ENCODE assay signal across 9 cellular contexts in genomic region chr6:2959909-2960719, GRCh38. TPM values are rescaled to one million over a fixed set of nuclear protein-coding genes. Genes with fewer than 3 reads are reported as not detected.
DNase-seq lines count a peak whose midpoint lies in the region; ATAC-seq and TF ChIP-seq lines count a peak whose summit lies in the region.
"Had no signal": no experiment of that assay in that cellular context is flagged by ENCODE, and none has a peak within 500 bp of the region (broad histone marks: within the 10 kb centered on the region; RNA-seq: fewer than 3 reads in every experiment).

No MANE protein-coding gene starts in this region.

- H3K79me2 ChIP-seq in PC-3 (ENCODE audit: low read length) (peaks cover 60% of the 10 kb centered on the region), MM.1S (ENCODE audit: low read length) (no peaks in the 10 kb centered on the region)

- H4K20me1 ChIP-seq in PC-3 (ENCODE audit: low read length): no peaks in the 10 kb centered on the region
- H4K20me1 ChIP-seq in MM.1S (ENCODE audit: insufficient read depth, low read length): no peaks in the 10 kb centered on the region

- TF ChIP-seq CTCF in C4-2B (conservative IDR thresholded peaks at IDR 0.05) (no peak), PC-3 (conservative IDR thresholded peaks at IDR 0.05; ENCODE audit: low read depth, low read length) (no peak), epithelial cell of proximal tubule (conservative IDR thresholded peaks at IDR 0.05; ENCODE audit: low read depth, low read length) (no peak), MM.1S (IDR thresholded peaks at IDR 0.05; ENCODE audit: low read length) (no peak)

- peak overlapping the region; percentile 70 for H4K8ac ChIP-seq in neuronal stem cell (ENCODE audit: low read depth, low read length)

- peaks cover 39% of the 10 kb centered on the region for H3K4me1 ChIP-seq in PC-3 (ENCODE audit: insufficient read depth, low read length)
- peaks cover 5 to 11% of the 10 kb centered on the region in 2 donors for H3K4me1 ChIP-seq in neuronal stem cell (ENCODE audit: control insufficient read depth in 2 of 2, insufficient read depth in 1 of 2, low read depth in 1 of 2, low read length in 2 of 2)
- H3K4me1 ChIP-seq in HAP-1: peaks cover 25% of the 10 kb centered on the region
- H3K4me1 ChIP-seq in MM.1S (ENCODE audit: low read length): peaks cover 5% of the 10 kb centered on the region

- H3K27me3 ChIP-seq in PC-3 (ENCODE audit: low read length) (no peaks in the 10 kb centered on the region), neuronal stem cell (ENCODE audit: control insufficient read depth in 3 of 3, insufficient read depth in 3 of 3, low read depth in 1 of 3, low read length in 3 of 3) (peaks cover 0 to 2% (median 0%) of the 10 kb centered on the region in 3 experiments), HAP-1 (ENCODE audit: low read depth) (no peaks in the 10 kb centered on the region), MM.1S (replicated peaks; ENCODE audit: insufficient read depth, low read length) (no peaks in the 10 kb centered on the region)
- H3K27me3 ChIP-seq: adrenal gland had no signal

- H3K36me3 ChIP-seq in PC-3 (ENCODE audit: low read depth, low read length): peaks cover 5% of the 10 kb centered on the region; the same call in 1 of the 2 replicates
- no peaks in the 10 kb centered on the region for H3K36me3 ChIP-seq in neuronal stem cell (replicated peaks in 1 of 2; ENCODE audit: control insufficient read depth in 2 of 2, insufficient read depth in 2 of 2, low read length in 2 of 2)
- no peaks in the 10 kb centered on the region; the same call in 1 of the 2 replicates for H3K36me3 ChIP-seq in HAP-1 (replicated peaks)
- no peaks in the 10 kb centered on the region for H3K36me3 ChIP-seq in MM.1S (replicated peaks; ENCODE audit: insufficient read depth, low read length)

- H4K91ac ChIP-seq in neuronal stem cell (ENCODE audit: low read depth, low read length, poor library complexity): no peak overlapping the region

- in situ Hi-C loops in HAP-1 (cut with MboI; ENCODE audit: low sequenced_read_pairs): no loop called here

- H3K27ac ChIP-seq in C4-2B (peak overlapping the region; percentile 77), PC-3 (ENCODE audit: low read length) (peak overlapping the region; percentile 92), neuronal stem cell (replicated peaks; ENCODE audit: low read length) (no peak overlapping the region), MM.1S (ENCODE audit: low read length) (no peak overlapping the region)

- no peak overlapping the region for H2BK12ac ChIP-seq in neuronal stem cell (ENCODE audit: low read length)

- ATAC-seq in PC-3 (peak; percentile 91), HG03095 (IDR thresholded peaks at IDR 0.05; ENCODE audit: unreplicated experiment) (no peak)

- H3K79me1 ChIP-seq in neuronal stem cell (ENCODE audit: low read depth, low read length): no peaks in the 10 kb centered on the region

- CTCF ChIA-PET in PC-3 (lab: Charles Lee): interaction anchor here (1.4 to 1.8 kb wide), 3 partner anchors 8 to 29 kb away, joined by 3 to 7 read pairs (median 5); no protein-coding TSS in a partner anchor

- no peak overlapping the region for H3K4ac ChIP-seq in neuronal stem cell (ENCODE audit: low read length)

- H3K9me2 ChIP-seq in PC-3 (replicated peaks; ENCODE audit: low read length) (no peaks in the 10 kb centered on the region), MM.1S (replicated peaks; ENCODE audit: insufficient read depth, low read length) (no peaks in the 10 kb centered on the region)

- H3K4me3 ChIP-seq in PC-3 (ENCODE audit: low read length): 0 out of 2 replicates have a peak overlapping the region, but pooled peaks have one; percentile 2
- no peak overlapping the region for H3K4me3 ChIP-seq in epithelial cell of proximal tubule (ENCODE audit: low read depth, low read length)
- H3K4me3 ChIP-seq in neuronal stem cell (ENCODE audit: low read length in 2 of 2): no peak overlapping the region
- H3K4me3 ChIP-seq in HAP-1: no peak overlapping the region
- no peak overlapping the region for H3K4me3 ChIP-seq in MM.1S (ENCODE audit: low read length)
- H3K4me3 ChIP-seq: adrenal gland had no signal

- DNase-seq in PC-3: peak; percentile 92
- peak; percentile 46 for DNase-seq in epithelial cell of proximal tubule (ENCODE audit: low read depth)
- DNase-seq in neuronal stem cell (ENCODE audit: low spot score): no peak
- DNase-seq in retina: no peak
- DNase-seq in HAP-1 (ENCODE audit: low spot score in 2 of 2): no peak
- no peak for DNase-seq in MM.1S

- intact Hi-C loops in PC-3 (cut with micrococcal nuclease): loop anchor here (2.0 kb wide), 1 partner anchor 29 kb away; no protein-coding TSS in a partner anchor

- no peak overlapping the region for H3K14ac ChIP-seq in neuronal stem cell (ENCODE audit: low read length)

- no TSS peak for BruUV-seq in PC-3 (replicated peaks; lab: Mats Ljungman, UMichigan)

- H2AK5ac ChIP-seq in neuronal stem cell (ENCODE audit: low read depth, low read length): peak overlapping the region; percentile 29

- no peak overlapping the region for H3K23ac ChIP-seq in neuronal stem cell (ENCODE audit: low read depth, low read length, poor library complexity)

- H3K4me2 ChIP-seq in PC-3 (ENCODE audit: low read length) (peak overlapping the region; percentile 46), neuronal stem cell (ENCODE audit: insufficient read depth, low read length, poor library complexity, severe bottlenecking) (no peak overlapping the region), MM.1S (ENCODE audit: low read depth, low read length) (no peak overlapping the region)

- H3F3A ChIP-seq in PC-3 (ENCODE audit: low read length, unreplicated experiment) (no peaks in the 10 kb centered on the region), MM.1S (ENCODE audit: insufficient read depth, low read length) (no peaks in the 10 kb centered on the region)

- no peak overlapping the region for H2BK15ac ChIP-seq in neuronal stem cell (ENCODE audit: low read length)

- POLR2A ChIA-PET in PC-3 (lab: Charles Lee; ENCODE audit: unreplicated experiment): interaction anchor here (0.6 to 1.3 kb wide), 6 partner anchors 16 to 118 kb away, joined by 3 to 9 read pairs (median 3); partner anchors contain the start of gene SERPINB1

- H3K9ac ChIP-seq in PC-3 (ENCODE audit: low read length): peak overlapping the region; percentile 63
- H3K9ac ChIP-seq in neuronal stem cell (ENCODE audit: low read depth, low read length, poor library complexity): peak overlapping the region; percentile 73
- H3K9ac ChIP-seq in MM.1S (ENCODE audit: low read length): no peak overlapping the region

- H2BK5ac ChIP-seq in neuronal stem cell (ENCODE audit: low read length): no peak overlapping the region

- no CpG with 5 or more reads among the region's 12 CpGs for WGBS in neuronal stem cell (ENCODE audit: extremely low coverage in 2 of 2, insufficient read length in 2 of 2, insufficient replicate concordance in 1 of 2), 2 donors

- H3K9me3 ChIP-seq in PC-3 (ENCODE audit: low read length): no peaks in the 10 kb centered on the region
- no peaks in the 10 kb centered on the region for H3K9me3 ChIP-seq in neuronal stem cell (replicated peaks in 1 of 2; ENCODE audit: control insufficient read depth in 2 of 2, insufficient read depth in 1 of 2, low read depth in 1 of 2, low read length in 2 of 2)
- H3K9me3 ChIP-seq in HAP-1: no peaks in the 10 kb centered on the region
- H3K9me3 ChIP-seq in MM.1S (replicated peaks; ENCODE audit: insufficient read depth, low read length): no peaks in the 10 kb centered on the region
- H3K9me3 ChIP-seq: adrenal gland had no signal

- H3K18ac ChIP-seq in neuronal stem cell (ENCODE audit: low read length): peak overlapping the region; percentile 72

- H2AFZ ChIP-seq in PC-3 (ENCODE audit: low read length): no peak overlapping the region
- no peak overlapping the region for H2AFZ ChIP-seq in neuronal stem cell (ENCODE audit: low read length)
- no peak overlapping the region for H2AFZ ChIP-seq in MM.1S (ENCODE audit: low read length)

- H2BK120ac ChIP-seq in neuronal stem cell (ENCODE audit: low read depth, low read length): no peak overlapping the region

RNA-seq across cellular contexts. Expression of gene SERPINB6, which starts 11.3 kb away (rescaled TPM):
- total RNA-seq in PC-3 (2014; rRNA removed) (119 and 140 TPM in 2 replicates), epithelial cell of proximal tubule (103 and 120 TPM in 2 replicates)
- 8.4 TPM for polyA plus RNA-seq in neuronal stem cell (2013, experiment 1 of 2)
- 9.3 TPM for polyA plus RNA-seq in neuronal stem cell (2013, experiment 2 of 2)

RNA-seq across cellular contexts. Expression of gene NQO2, which starts 39.6 kb away (rescaled TPM):
- total RNA-seq in PC-3 (2014; rRNA removed) (21.5 and 26.8 TPM in 2 replicates), epithelial cell of proximal tubule (12.7 and 20.7 TPM in 2 replicates)
- polyA plus RNA-seq in neuronal stem cell (2013, experiment 1 of 2): 28.9 TPM
- 28.0 TPM for polyA plus RNA-seq in neuronal stem cell (2013, experiment 2 of 2)

RNA-seq across cellular contexts. Expression of gene SERPINB9, which starts 57.0 kb away (rescaled TPM):
- total RNA-seq in PC-3 (2014; rRNA removed) (0.26 and 0.92 TPM in 2 replicates), epithelial cell of proximal tubule (17.4 and 29.6 TPM in 2 replicates)
- polyA plus RNA-seq in neuronal stem cell (2013, experiment 1 of 2): 0.96 TPM
- polyA plus RNA-seq in neuronal stem cell (2013, experiment 2 of 2): 1.1 TPM

Comparison
In these comparisons a context has a peak if more than half of its experiments do, and no peak if none do; other contexts are left out.
1. H3K27ac ChIP-seq: peak in C4-2B (single experiment) and PC-3 (single experiment); none in neuronal stem cell (single experiment) and MM.1S (single experiment).
2. DNase-seq: peak in PC-3 (single experiment) and epithelial cell of proximal tubule (single experiment); none in neuronal stem cell (single experiment), retina (single experiment), HAP-1 (0 of 2) and MM.1S (single experiment).